ENCODE assay signal across 8 cellular contexts in genomic region chr6:125153541-125154183, GRCh38. TPM values are rescaled to one million over a fixed set of nuclear protein-coding genes. Genes with fewer than 3 reads are reported as not detected.
DNase-seq lines count a peak whose midpoint lies in the region; ATAC-seq and TF ChIP-seq lines count a peak whose summit lies in the region.

TPD52L1 (plus strand) TSS chr6:125153773; CDS start chr6:125153952, 179 bp downstream.

- peak within 1 kb of the TSS; percentile 55 for H3K4me3 Mint-ChIP-seq in activated CD4-positive, alpha-beta memory T cell treated with anti-CD3 and anti-CD28 coated beads, Interleukin-2, amount 10 ng/mL, durations not matched to agents 7 days and 5 days

- ATAC-seq in GM19035 (IDR thresholded peaks at IDR 0.05; ENCODE audit: unreplicated experiment) (peak; percentile 99), HG03280 (IDR thresholded peaks at IDR 0.05; ENCODE audit: unreplicated experiment) (peak; percentile 98)

- H3K4me3 ChIP-seq in AG09309 (ENCODE audit: control insufficient read depth, low read depth, low read length): peak within 1 kb of the TSS; percentile 67
- peak within 1 kb of the TSS; percentile 57 for H3K4me3 ChIP-seq in effector memory CD4-positive, alpha-beta T cell (ENCODE audit: insufficient read depth, low read depth, low read length, poor library complexity, severe bottlenecking)

- peak; percentile 95 for TF ChIP-seq CTCF in AG09309 (IDR thresholded peaks at IDR 0.05; ENCODE audit: control insufficient read depth, insufficient read depth, low read depth, low read length, missing control alignments)

- POLR2A ChIA-PET in activated CD4-positive, alpha-beta memory T cell treated with anti-CD3 and anti-CD28 coated beads, Interleukin-2, amount 10 ng/mL, durations not matched to agents 7 days and 5 days (lab: Charles Lee): interaction anchor here (1.0 kb wide), 1 partner anchor 636 kb away, joined by 3 read pairs; no protein-coding TSS in a partner anchor

- H3K27ac ChIP-seq in effector memory CD4-positive, alpha-beta T cell (ENCODE audit: insufficient read depth, low read length, poor library complexity, severe bottlenecking): no peak within 1 kb of the TSS

- CTCF ChIA-PET in activated CD4-positive, alpha-beta memory T cell treated with anti-CD3 and anti-CD28 coated beads, Interleukin-2, amount 10 ng/mL, durations not matched to agents 7 days and 5 days (lab: Charles Lee): interaction anchor here (0.7 to 1.8 kb wide), 15 partner anchors 9 to 166 kb away, joined by 3 to 16 read pairs (median 4); partner anchors contain the start of gene HDDC2

- peaks cover 9% of the 10 kb centered on the region for H3K27me3 ChIP-seq in effector memory CD4-positive, alpha-beta T cell (replicated peaks; ENCODE audit: control insufficient read depth, insufficient read depth, low read length, poor library complexity, severe bottlenecking)

- no peaks in the 10 kb centered on the region for H3K9me3 ChIP-seq in effector memory CD4-positive, alpha-beta T cell (ENCODE audit: control insufficient read depth, low read length)

- H3K27me3 Mint-ChIP-seq in activated CD4-positive, alpha-beta memory T cell treated with anti-CD3 and anti-CD28 coated beads, Interleukin-2, amount 10 ng/mL, durations not matched to agents 7 days and 5 days: peaks cover 44% of the 10 kb centered on the region

- H3K36me3 Mint-ChIP-seq in activated CD4-positive, alpha-beta memory T cell treated with anti-CD3 and anti-CD28 coated beads, Interleukin-2, amount 10 ng/mL, durations not matched to agents 7 days and 5 days (ENCODE audit: low read depth): no peaks in the 10 kb centered on the region

- H3K4me1 ChIP-seq in effector memory CD4-positive, alpha-beta T cell (ENCODE audit: control insufficient read depth, insufficient read depth, low read length, poor library complexity, severe bottlenecking): peaks cover 5% of the 10 kb centered on the region

- H3K36me3 ChIP-seq in effector memory CD4-positive, alpha-beta T cell (ENCODE audit: control insufficient read depth, insufficient read depth, low read length): no peaks in the 10 kb centered on the region

- DNase-seq in AG09309 (ENCODE audit: low read depth): no peak
- peak; percentile 30 for DNase-seq in NCI-H510A treated with DMSO at 0.1 percent for 48 hours (lab: John Stamatoyannopoulos, UW)
- peak; percentile 65 for DNase-seq in activated CD4-positive, alpha-beta memory T cell treated with anti-CD3 and anti-CD28 coated beads, Interleukin-2, amount 10 ng/mL, durations not matched to agents 7 days and 5 days
- peak; percentile 1 to 32 (median 12) for DNase-seq in effector memory CD4-positive, alpha-beta T cell
- DNase-seq in lung microvascular endothelial cell (ENCODE audit: low read depth in 2 of 2): peak; percentile 54 to 76
- DNase-seq in stimulated activated CD4-positive, alpha-beta T cell treated with anti-CD3 and anti-CD28 coated beads, TNF-alpha, amount 100 ng/mL, for 24 hours (ENCODE audit: low read depth in 3 of 3): peak; percentile 19 to 60 (median 27)

- no peaks in the 10 kb centered on the region for H3K9me3 Mint-ChIP-seq in activated CD4-positive, alpha-beta memory T cell treated with anti-CD3 and anti-CD28 coated beads, Interleukin-2, amount 10 ng/mL, durations not matched to agents 7 days and 5 days

- H3K27ac Mint-ChIP-seq in activated CD4-positive, alpha-beta memory T cell treated with anti-CD3 and anti-CD28 coated beads, Interleukin-2, amount 10 ng/mL, durations not matched to agents 7 days and 5 days: no peak within 1 kb of the TSS

- H3K4me1 Mint-ChIP-seq in activated CD4-positive, alpha-beta memory T cell treated with anti-CD3 and anti-CD28 coated beads, Interleukin-2, amount 10 ng/mL, durations not matched to agents 7 days and 5 days: peaks cover 6% of the 10 kb centered on the region

RNA-seq across cellular contexts. Expression of gene TPD52L1, which starts in this region (rescaled TPM):
- total RNA-seq in activated CD4-positive, alpha-beta memory T cell treated with anti-CD3 and anti-CD28 coated beads, Interleukin-2, amount 10 ng/mL, durations not matched to agents 7 days and 5 days: not detected
- 1.1 and 2.4 TPM in 2 replicates for total RNA-seq in lung microvascular endothelial cell

Comparison
In these comparisons a context has a peak if more than half of its experiments do, and no peak if none do; other contexts are left out.
1. Peak in DNase-seq in activated CD4-positive, alpha-beta memory T cell treated with anti-CD3 and anti-CD28 coated beads, Interleukin-2, amount 10 ng/mL, durations not matched to agents 7 days and 5 days; RNA of the gene not detected or under 1 TPM.